20 cellular contexts compared by ENCODE assay signal in the genomic region with DNA sequence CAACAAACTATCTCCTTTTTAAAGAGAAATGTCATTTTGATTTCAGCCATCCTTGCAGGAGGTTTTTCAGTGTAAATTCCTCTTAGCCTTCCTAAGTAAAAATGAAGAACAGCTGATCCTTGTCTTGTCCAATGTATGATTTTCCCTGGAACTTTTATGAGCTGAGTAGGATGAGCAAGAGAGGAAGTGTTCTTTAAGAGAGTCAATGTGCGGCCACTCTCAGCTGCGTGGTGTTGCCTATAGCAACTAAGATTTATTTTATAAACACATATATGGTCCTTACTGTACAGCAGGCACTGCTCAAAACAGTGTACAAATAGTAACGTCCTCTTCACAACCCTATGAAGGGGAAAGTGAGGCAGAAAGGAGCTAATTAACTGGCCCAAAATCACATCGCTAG.
DNase-seq lines count a peak whose midpoint lies in the region; ATAC-seq, FAIRE-seq and TF ChIP-seq lines count a peak whose summit lies in the region.
"Had no signal": no experiment of that assay in that cellular context is flagged by ENCODE, and none has a peak within 500 bp of the region (broad histone marks: within the 10 kb centered on the region; RNA-seq: fewer than 3 reads in every experiment).

No MANE protein-coding gene starts in this region.

- H3K36me3 ChIP-seq in PC-3 (ENCODE audit: low read depth, low read length) (no peaks in the 10 kb centered on the region), esophagus muscularis mucosa (no peaks in the 10 kb centered on the region), kidney (ENCODE audit: control insufficient read depth in 1 of 2, insufficient read depth in 2 of 2, low read length in 2 of 2) (no peaks in the 10 kb centered on the region)
- H3K36me3 ChIP-seq: adrenal gland, lower lobe of right lung, upper lobe of left lung had no signal

- no peaks in the 10 kb centered on the region for H3K36me3 Mint-ChIP-seq in neural crest cell (ENCODE audit: low read depth)
- H3K36me3 Mint-ChIP-seq: stimulated activated memory B cell treated with anti-CD40 and anti-IgM and Interleukin-4, amounts not matched to agents 10 μg/mL and 1 μg/mL and 100 μg/mL, for 72 hours had no signal

- H3K4me3 ChIP-seq in PC-3 (ENCODE audit: low read length) (no peak overlapping the region), esophagus muscularis mucosa (no peak overlapping the region), kidney (ENCODE audit: low read length in 2 of 2) (no peak overlapping the region)
- H3K4me3 ChIP-seq: adrenal gland, lower lobe of right lung, SK-N-MC, upper lobe of left lung had no signal

- H3K27me3 Mint-ChIP-seq in neural crest cell (ENCODE audit: low read depth): no peaks in the 10 kb centered on the region
- H3K27me3 Mint-ChIP-seq: dendritic cell treated with granulocyte-macrophage colony-stimulating factor and Interleukin-4, amounts not matched to agents 40 ng/mL and 50 ng/mL, for 4 days had no signal

- peak overlapping the region; percentile 66 for H3K4me2 ChIP-seq in PC-3 (ENCODE audit: low read length)

- DNase-seq in AG20443 (ENCODE audit: low spot score): peak; percentile 42
- peak; percentile 65 for DNase-seq in PC-3
- no peak for DNase-seq in esophagus muscularis mucosa (ENCODE audit: extremely low spot score)
- DNase-seq in neural crest cell (ENCODE audit: low read depth, low spot score): no peak
- no peak for DNase-seq in superior temporal gyrus (ENCODE audit: extremely low spot score)
- no peak for DNase-seq in DMS153 treated with DMSO at 0.1 percent for 48 hours (lab: John Stamatoyannopoulos, UW; ENCODE audit: unreplicated experiment)
- no peak for DNase-seq in kidney
- DNase-seq: activated CD8-positive, alpha-beta T cell treated with anti-CD3 and anti-CD28 coated beads for 36 hours; adrenal gland; C1 segment of cervical spinal cord; DND-41; H7; lower lobe of right lung; NCI-H1105 treated with DMSO at 0.1 percent for 48 hours; upper lobe of left lung had no signal

- H3K27ac ChIP-seq in PC-3 (ENCODE audit: low read length) (peak overlapping the region; percentile 93), esophagus muscularis mucosa (replicated peaks in 1 of 4) (peak overlapping the region in 3 of 4 donors; percentile 2 to 54 (median 17)), kidney (ENCODE audit: low read depth in 2 of 2, low read length in 2 of 2) (no peak overlapping the region)
- H3K27ac ChIP-seq: adrenal gland, lower lobe of right lung, SK-N-MC, upper lobe of left lung had no signal

- no peak overlapping the region for H3K4me3 Mint-ChIP-seq in neural crest cell
- H3K4me3 Mint-ChIP-seq: activated CD8-positive, alpha-beta T cell treated with anti-CD3 and anti-CD28 coated beads for 36 hours; dendritic cell treated with granulocyte-macrophage colony-stimulating factor and Interleukin-4, amounts not matched to agents 40 ng/mL and 50 ng/mL, for 4 days; stimulated activated memory B cell treated with anti-CD40 and anti-IgM and Interleukin-4, amounts not matched to agents 10 μg/mL and 1 μg/mL and 100 μg/mL, for 72 hours had no signal

- 37% methylated on average over 4 of the region's 4 CpGs for WGBS in esophagus muscularis mucosa

- H3K27ac Mint-ChIP-seq in neural crest cell (ENCODE audit: unreplicated experiment): peak overlapping the region; percentile 30
- H3K27ac Mint-ChIP-seq: activated CD8-positive, alpha-beta T cell treated with anti-CD3 and anti-CD28 coated beads for 36 hours; dendritic cell treated with granulocyte-macrophage colony-stimulating factor and Interleukin-4, amounts not matched to agents 40 ng/mL and 50 ng/mL, for 4 days; stimulated activated memory B cell treated with anti-CD40 and anti-IgM and Interleukin-4, amounts not matched to agents 10 μg/mL and 1 μg/mL and 100 μg/mL, for 72 hours had no signal

- H2AFZ ChIP-seq in PC-3 (ENCODE audit: low read length): peak overlapping the region; percentile 27; the same call in 1 of the 2 replicates

- H3K9me3 ChIP-seq in PC-3 (ENCODE audit: low read length): no peaks in the 10 kb centered on the region
- H3K9me3 ChIP-seq in esophagus muscularis mucosa: no peaks in the 10 kb centered on the region
- no peaks in the 10 kb centered on the region for H3K9me3 ChIP-seq in kidney (ENCODE audit: control insufficient read depth in 1 of 2, low read length in 2 of 2)
- H3K9me3 ChIP-seq: adrenal gland, lower lobe of right lung, upper lobe of left lung had no signal

- no peaks in the 10 kb centered on the region for H4K20me1 ChIP-seq in PC-3 (ENCODE audit: low read length)

- H3K4me1 ChIP-seq in PC-3 (ENCODE audit: insufficient read depth, low read length) (peaks cover 26% of the 10 kb centered on the region), esophagus muscularis mucosa (peaks cover 20 to 50% (median 39%) of the 10 kb centered on the region in 4 donors), kidney (ENCODE audit: control insufficient read depth in 1 of 2, insufficient read depth in 1 of 2, low read depth in 1 of 2, low read length in 2 of 2) (no peaks in the 10 kb centered on the region)

- FAIRE-seq in kidney (lab: Jason Lieb, UNC): no peak

- ATAC-seq in PC-3: peak; percentile 93
- ATAC-seq in HG03175 (IDR thresholded peaks at IDR 0.05; ENCODE audit: unreplicated experiment): no peak
- ATAC-seq: activated CD8-positive, alpha-beta T cell treated with anti-CD3 and anti-CD28 coated beads for 36 hours; lower lobe of right lung; sciatic nerve; stimulated activated memory B cell treated with anti-CD40 and anti-IgM and Interleukin-4, amounts not matched to agents 10 μg/mL and 1 μg/mL and 100 μg/mL, for 72 hours had no signal

- CTCF ChIA-PET in PC-3 (lab: Charles Lee): no interaction called here

- intact Hi-C loops in PC-3 (cut with micrococcal nuclease) (loop anchor here (1.0 kb wide), 1 partner anchor 52 kb away; no protein-coding TSS in a partner anchor), esophagus muscularis mucosa (cut with DNase I) (loop anchor here (10.0 kb wide), 1 partner anchor 111 kb away; no protein-coding TSS in a partner anchor), kidney (cut with DNase I) (no loop called here)

- 0 out of 2 replicates have a peak, but pooled peaks cover 8% of the 10 kb centered on the region for H3K79me2 ChIP-seq in PC-3 (ENCODE audit: low read length)

- POLR2A ChIA-PET in PC-3 (lab: Charles Lee; ENCODE audit: unreplicated experiment): no interaction called here

- no peaks in the 10 kb centered on the region for H3F3A ChIP-seq in PC-3 (ENCODE audit: low read length, unreplicated experiment)

- no TSS peak for BruUV-seq in PC-3 (replicated peaks; lab: Mats Ljungman, UMichigan)

- H3K27me3 ChIP-seq in PC-3 (ENCODE audit: low read length) (no peaks in the 10 kb centered on the region), esophagus muscularis mucosa (no peaks in the 10 kb centered on the region)
- H3K27me3 ChIP-seq: adrenal gland, upper lobe of left lung had no signal

- no peak for TF ChIP-seq CTCF in PC-3 (conservative IDR thresholded peaks at IDR 0.05; ENCODE audit: low read depth, low read length)
- no peak for TF ChIP-seq CTCF in esophagus muscularis mucosa (IDR thresholded peaks at IDR 0.05)
- no peak for TF ChIP-seq CTCF in neural crest cell (conservative IDR thresholded peaks at IDR 0.05)
- no peak for TF ChIP-seq CTCF in kidney (IDR thresholded peaks at IDR 0.05; ENCODE audit: borderline replicate concordance, extremely low read depth, insufficient read depth)

- no peaks in the 10 kb centered on the region for H3K9me3 Mint-ChIP-seq in neural crest cell
- H3K9me3 Mint-ChIP-seq: activated CD8-positive, alpha-beta T cell treated with anti-CD3 and anti-CD28 coated beads for 36 hours; dendritic cell treated with granulocyte-macrophage colony-stimulating factor and Interleukin-4, amounts not matched to agents 40 ng/mL and 50 ng/mL, for 4 days; stimulated activated memory B cell treated with anti-CD40 and anti-IgM and Interleukin-4, amounts not matched to agents 10 μg/mL and 1 μg/mL and 100 μg/mL, for 72 hours had no signal

- no peak for TF ChIP-seq EP300 in esophagus muscularis mucosa (IDR thresholded peaks at IDR 0.05)

- no peaks in the 10 kb centered on the region for H3K9me2 ChIP-seq in PC-3 (replicated peaks; ENCODE audit: low read length)

- no peak for TF ChIP-seq POLR2A in esophagus muscularis mucosa (IDR thresholded peaks at IDR 0.05; ENCODE audit: low read depth)

- H3K9ac ChIP-seq in PC-3 (ENCODE audit: low read length): peak overlapping the region; percentile 70
- H3K9ac ChIP-seq in kidney (ENCODE audit: low read length in 2 of 2): no peak overlapping the region

- peaks cover 8% of the 10 kb centered on the region for H3K4me1 Mint-ChIP-seq in neural crest cell
- H3K4me1 Mint-ChIP-seq: stimulated activated memory B cell treated with anti-CD40 and anti-IgM and Interleukin-4, amounts not matched to agents 10 μg/mL and 1 μg/mL and 100 μg/mL, for 72 hours had no signal

Comparison
In these comparisons a context has a peak if more than half of its experiments do, and no peak if none do; other contexts are left out.
1. DNase-seq: peak in AG20443 (single experiment) and PC-3 (single experiment); none in esophagus muscularis mucosa (single experiment), neural crest cell (single experiment), superior temporal gyrus (single experiment), DMS153 treated with DMSO at 0.1 percent for 48 hours (single experiment) and kidney (single experiment).
2. H3K27ac ChIP-seq: peak in PC-3 (single experiment) and esophagus muscularis mucosa (3 of 4); none in kidney (0 of 2).